Comparison of ENCODE assay signal across 13 cellular contexts in the genomic region with DNA sequence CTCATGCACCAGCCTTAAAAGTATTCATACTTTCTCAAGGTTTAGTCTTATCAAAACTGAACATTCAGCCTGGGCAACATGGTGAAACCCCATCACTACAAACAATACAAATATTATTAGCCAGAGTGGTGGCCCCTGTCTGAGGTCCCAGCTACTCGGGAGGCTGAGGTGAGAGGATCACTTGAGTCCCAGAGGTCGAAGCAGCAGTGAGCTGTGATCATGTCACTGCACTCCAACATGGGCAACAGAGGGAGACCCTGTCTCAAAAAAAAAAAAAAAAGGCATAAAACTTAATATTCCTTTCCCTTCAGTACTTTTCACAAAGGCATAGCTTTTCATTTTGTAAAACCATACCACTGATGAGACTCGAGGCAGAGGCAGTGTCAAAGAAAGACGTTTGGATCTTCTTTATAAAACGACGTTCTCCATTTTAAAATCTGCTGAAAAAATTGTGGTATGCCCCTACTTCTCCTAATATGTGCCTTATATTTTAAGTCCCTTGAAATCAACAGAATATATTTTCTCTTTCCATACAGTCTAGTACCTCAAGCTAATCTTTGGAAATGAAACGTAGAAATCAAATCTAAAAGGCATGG. TPM values are rescaled to one million over a fixed set of nuclear protein-coding genes. Genes with fewer than 3 reads are reported as not detected.
A peak's percentile ranks its signal among the peaks of the same experiment; 100 is the strongest.
DNase-seq lines count a peak whose midpoint lies in the region; ATAC-seq and TF ChIP-seq lines count a peak whose summit lies in the region.
"Had no signal": no experiment of that assay in that cellular context is flagged by ENCODE, and none has a peak within 500 bp of the region (broad histone marks: within the 10 kb centered on the region; RNA-seq: fewer than 3 reads in every experiment).

No MANE protein-coding gene starts in this region.

- DNase-seq in Calu3 (no peak), activated gamma-delta T cell treated with Interleukin-2 at 50 U/mL for 16 hours (no peak), NCI-H128 (lab: John Stamatoyannopoulos, UW; ENCODE audit: unreplicated experiment) (no peak), spleen (no peak)
- DNase-seq in activated naive CD4-positive, alpha-beta T cell treated with anti-CD3 and anti-CD28 coated beads, Interleukin-2, amount 50 U/mL, for 72 hours (ENCODE audit: low spot score in 2 of 2): no peak
- DNase-seq: colonic mucosa; kidney glomerular epithelial cell; NCI-H510A treated with DMSO at 0.1 percent for 48 hours; stimulated activated CD4-positive, alpha-beta T cell treated with anti-CD3 and anti-CD28 coated beads, Interleukin-15, amount 100 ng/mL, for 24 hours; upper lobe of left lung had no signal

- ATAC-seq in activated naive CD4-positive, alpha-beta T cell treated with anti-CD3 and anti-CD28 coated beads, Interleukin-2, amount 50 U/mL, for 72 hours: no peak
- ATAC-seq in HG03521 (IDR thresholded peaks at IDR 0.05; ENCODE audit: unreplicated experiment): no peak

- H2AFZ ChIP-seq in KMS-11 (ENCODE audit: low read depth): no peak overlapping the region

- WGBS in mesodermal cell (ENCODE audit: insufficient coverage in 2 of 2), 2 experiments: 83 to 84% methylated on average over 5 of the region's 7 CpGs
- 77 to 88% (median 79%) methylated on average over 7 of the region's 7 CpGs for WGBS in spleen, 5 donors

- H3K27me3 ChIP-seq in KMS-11 (ENCODE audit: insufficient read depth, low read depth) (no peaks in the 10 kb centered on the region), spleen (replicated peaks in 1 of 7) (no peaks in the 10 kb centered on the region)
- H3K27me3 ChIP-seq: colonic mucosa, upper lobe of left lung had no signal

- H3K4me2 ChIP-seq in KMS-11: peak overlapping the region; percentile 75

- peaks cover 22% of the 10 kb centered on the region for H3K36me3 Mint-ChIP-seq in Calu3 (ENCODE audit: insufficient read depth, unreplicated experiment)
- H3K36me3 Mint-ChIP-seq in activated naive CD4-positive, alpha-beta T cell treated with anti-CD3 and anti-CD28 coated beads, Interleukin-2, amount 50 U/mL, for 72 hours: peaks cover 17 to 19% of the 10 kb centered on the region in 2 donors

- BruUV-seq in Calu3 (replicated peaks; lab: Mats Ljungman, UMichigan): no TSS peak

- H3K4me1 Mint-ChIP-seq in Calu3 (ENCODE audit: low read depth, unreplicated experiment): peaks cover 8% of the 10 kb centered on the region

- H3K9me3 ChIP-seq in mesodermal cell (ENCODE audit: control insufficient read depth, low read length) (no peaks in the 10 kb centered on the region), spleen (no peaks in the 10 kb centered on the region)
- H3K9me3 ChIP-seq: colonic mucosa, upper lobe of left lung had no signal

- H3K27ac ChIP-seq in KMS-11: no peak overlapping the region
- H3K27ac ChIP-seq in mesodermal cell (ENCODE audit: low read depth, low read length, severe bottlenecking): no peak overlapping the region
- H3K27ac ChIP-seq in spleen: no peak overlapping the region
- H3K27ac ChIP-seq: colonic mucosa, upper lobe of left lung had no signal

- H3K27me3 Mint-ChIP-seq in Calu3 (ENCODE audit: unreplicated experiment): no peaks in the 10 kb centered on the region

- no peak for TF ChIP-seq CTCF in Calu3 (IDR thresholded peaks at IDR 0.05; ENCODE audit: unreplicated experiment)
- TF ChIP-seq CTCF in KMS-11 (conservative IDR thresholded peaks at IDR 0.05; ENCODE audit: low read depth, low read length): no peak
- no peak for TF ChIP-seq CTCF in spleen (IDR thresholded peaks at IDR 0.05 in 8 of 11, conservative IDR thresholded peaks at IDR 0.05 in 3 of 11)

- peaks cover 19% of the 10 kb centered on the region for H3K79me2 ChIP-seq in KMS-11 (ENCODE audit: insufficient read depth, low read depth)

- no peak overlapping the region for H3K4me3 ChIP-seq in KMS-11 (IDR thresholded peaks at IDR 0.05; ENCODE audit: insufficient read depth, low read depth, low read length)
- peak overlapping the region; percentile 76 for H3K4me3 ChIP-seq in mesodermal cell (ENCODE audit: extremely low read depth, insufficient read depth, low read length, poor library complexity, severe bottlenecking)
- peak overlapping the region in 2 of 8 donors; percentile 65 to 92 for H3K4me3 ChIP-seq in spleen

- peaks cover 21% of the 10 kb centered on the region for H3K4me1 ChIP-seq in KMS-11 (ENCODE audit: low read depth, poor library complexity, severe bottlenecking)
- no peaks in the 10 kb centered on the region for H3K4me1 ChIP-seq in mesodermal cell (ENCODE audit: control insufficient read depth, insufficient read depth, low read length, poor library complexity, severe bottlenecking)
- peaks cover 8 to 40% (median 34%) of the 10 kb centered on the region in 6 donors for H3K4me1 ChIP-seq in spleen

- peak overlapping the region; percentile 92 for H3K27ac Mint-ChIP-seq in Calu3 (ENCODE audit: unreplicated experiment)
- H3K27ac Mint-ChIP-seq in activated naive CD4-positive, alpha-beta T cell treated with anti-CD3 and anti-CD28 coated beads, Interleukin-2, amount 50 U/mL, for 72 hours: peak overlapping the region; percentile 79 to 98

- H3K9me3 Mint-ChIP-seq in Calu3 (ENCODE audit: low read depth, unreplicated experiment): no peaks in the 10 kb centered on the region
- H3K9me3 Mint-ChIP-seq in activated naive CD4-positive, alpha-beta T cell treated with anti-CD3 and anti-CD28 coated beads, Interleukin-2, amount 50 U/mL, for 72 hours: no peaks in the 10 kb centered on the region

- H3K9ac ChIP-seq in KMS-11: no peak overlapping the region

- no peak for TF ChIP-seq POLR2A in spleen (IDR thresholded peaks at IDR 0.05)

- H3K4me3 Mint-ChIP-seq in Calu3 (ENCODE audit: low read depth, unreplicated experiment): peak overlapping the region; percentile 85

- H3K36me3 ChIP-seq in KMS-11 (ENCODE audit: insufficient read depth) (no peaks in the 10 kb centered on the region), mesodermal cell (ENCODE audit: control insufficient read depth, insufficient read depth, low read length) (peaks cover 18% of the 10 kb centered on the region), spleen (peaks cover 0 to 36% (median 9%) of the 10 kb centered on the region in 6 donors)
- H3K36me3 ChIP-seq: colonic mucosa had no signal

- H4K20me1 ChIP-seq in KMS-11 (ENCODE audit: insufficient read depth): no peaks in the 10 kb centered on the region

- CTCF ChIA-PET in Calu3 (lab: Charles Lee): no interaction called here

- intact Hi-C loops in Calu3 (cut with micrococcal nuclease; ENCODE audit: unreplicated experiment) (no loop called here), spleen (cut with DNase I; ENCODE audit: low total_unique reads) (no loop called here)

RNA-seq across cellular contexts. Expression of gene NSUN6, which starts 1.9 kb away (rescaled TPM):
- 10.5 and 14.5 TPM in 2 replicates for total RNA-seq in Calu3 (2022)
- 10 to 100 TPM; 18.2 to 19.2 TPM for total RNA-seq in activated naive CD4-positive, alpha-beta T cell treated with anti-CD3 and anti-CD28 coated beads, Interleukin-2, amount 50 U/mL, for 72 hours
- 11.9 TPM for polyA plus RNA-seq in mesodermal cell (2013, experiment 1 of 2)
- 11.1 TPM for polyA plus RNA-seq in mesodermal cell (2013, experiment 2 of 2)
- total RNA-seq in spleen: 10 to 100 TPM; 12.4 to 25.8 (median 20.9) TPM
- 10 to 100 TPM in 2 of 3 donors, 1 to 10 TPM in 1; 6.4 to 10.9 (median 10.4) TPM for polyA plus RNA-seq in spleen

RNA-seq across cellular contexts. Expression of gene ARL5B, which starts 9.8 kb away (rescaled TPM):
- 15.3 and 17.7 TPM in 2 replicates for total RNA-seq in Calu3 (2022)
- total RNA-seq in activated naive CD4-positive, alpha-beta T cell treated with anti-CD3 and anti-CD28 coated beads, Interleukin-2, amount 50 U/mL, for 72 hours: 10 to 100 TPM; 13.3 to 19.2 TPM
- 45.2 TPM for polyA plus RNA-seq in mesodermal cell (2013, experiment 1 of 2)
- 49.3 TPM for polyA plus RNA-seq in mesodermal cell (2013, experiment 2 of 2)
- 10 to 100 TPM in 5 of 7 donors, 1 to 10 TPM in 2; 9.4 to 18.3 (median 13.0) TPM for total RNA-seq in spleen
- polyA plus RNA-seq in spleen: 1 to 10 TPM; 1.7 to 3.2 (median 2.6) TPM
